ENCODE assay signal across 11 cellular contexts in genomic region chr4:78652282-78652876, GRCh38.
DNase-seq lines count a peak whose midpoint lies in the region; ATAC-seq, FAIRE-seq and TF ChIP-seq lines count a peak whose summit lies in the region.
"Had no signal": no experiment of that assay in that cellular context is flagged by ENCODE, and none has a peak within 500 bp of the region (broad histone marks: within the 10 kb centered on the region; RNA-seq: fewer than 3 reads in every experiment).

No MANE protein-coding gene starts in this region.

- H3K9me3 ChIP-seq in right cardiac atrium (ENCODE audit: control insufficient read depth, low read length), result no peaks in the 10 kb centered on the region
- H3K9me3 ChIP-seq: uterus had no signal

- DNase-seq in M059J (ENCODE audit: low read depth) (peak; percentile 60), cardiac fibroblast (ENCODE audit: low read depth in 2 of 2) (peak; percentile 70 to 85), right cardiac atrium (no peak), retina (peak; percentile 31), GM12892 (ENCODE audit: insufficient read length) (no peak), ACHN (no peak), GM03348 (ENCODE audit: low spot score) (no peak)
- DNase-seq: central memory CD4-positive, alpha-beta T cell; NCI-H526 treated with DMSO at 0.1 percent for 48 hours had no signal

- no peak for FAIRE-seq in GM12892 (lab: Jason Lieb, UNC)

- no peak overlapping the region for H3K4me3 ChIP-seq in cardiac fibroblast (replicated peaks in 1 of 2; ENCODE audit: low read depth in 2 of 2, low read length in 2 of 2)
- H3K4me3 ChIP-seq in right cardiac atrium (ENCODE audit: low read length), result no peak overlapping the region
- H3K4me3 ChIP-seq: uterus had no signal

- H3K4me1 ChIP-seq in right cardiac atrium (ENCODE audit: control insufficient read depth, insufficient read depth, low read length), result peaks cover 2% of the 10 kb centered on the region
- H3K4me1 ChIP-seq: uterus had no signal

- intact Hi-C loops in right cardiac atrium (cut with DNase I), result no loop called here

- TF ChIP-seq POLR2A in GM12892 (IDR thresholded peaks at IDR 0.05; ENCODE audit: low read depth, low read length), result no peak

- 25% methylated on average over 1 of the region's 1 CpG for WGBS in right cardiac atrium

- peak overlapping the region; percentile 67 for H3K27ac ChIP-seq in right cardiac atrium (ENCODE audit: low read length)

- in situ Hi-C loops in ACHN (cut with HindIII; ENCODE audit: low pct_ligation_motif_present, low pct_unique_long_range_greater_than_20kb, low sequenced_read_pairs), result no loop called here

- ATAC-seq in right cardiac atrium (peak; percentile 66 to 73), HG03175 (IDR thresholded peaks at IDR 0.05; ENCODE audit: unreplicated experiment) (no peak)

- no peaks in the 10 kb centered on the region for H3K27me3 ChIP-seq in right cardiac atrium (ENCODE audit: control insufficient read depth, insufficient read depth)
- H3K27me3 ChIP-seq: uterus had no signal

- no peak for TF ChIP-seq CTCF in cardiac fibroblast (IDR thresholded peaks at IDR 0.05; ENCODE audit: low read depth, low read length)

Comparison
In these comparisons a context has a peak if more than half of its experiments do, and no peak if none do; other contexts are left out.
1. DNase-seq: peak in M059J (single experiment), cardiac fibroblast (2 of 2) and retina (single experiment); none in right cardiac atrium (0 of 3), GM12892 (single experiment), ACHN (single experiment) and GM03348 (single experiment).